Comparison of ENCODE assay signal across 8 cellular contexts in genomic region chr6:39792501-39793450, GRCh38. TPM values are rescaled to one million over a fixed set of nuclear protein-coding genes. Genes with fewer than 3 reads are reported as not detected.
A peak's percentile ranks its signal among the peaks of the same experiment; 100 is the strongest.
DNase-seq lines count a peak whose midpoint lies in the region; ATAC-seq and TF ChIP-seq lines count a peak whose summit lies in the region.

No MANE protein-coding gene starts in this region.

- ATAC-seq in stimulated activated naive B cell treated with anti-CD40 and anti-IgM and Interleukin-4, amounts not matched to agents 10 μg/mL and 1 μg/mL and 100 μg/mL, for 72 hours (replicated peaks), result no peak
- ATAC-seq in left colon, result no peak
- ATAC-seq in GM18868 (IDR thresholded peaks at IDR 0.05; ENCODE audit: unreplicated experiment), result no peak

- no peaks in the 10 kb centered on the region for H3K9me3 Mint-ChIP-seq in brain
- no peaks in the 10 kb centered on the region for H3K9me3 Mint-ChIP-seq in stimulated activated naive B cell treated with anti-CD40 and anti-IgM and Interleukin-4, amounts not matched to agents 10 μg/mL and 1 μg/mL and 100 μg/mL, for 72 hours

- DNase-seq in H7 (peak; percentile 44), islet precursor cell (peak; percentile 50), skeletal muscle cell (ENCODE audit: low read depth) (no peak), left colon (no peak), NCI-H2029 treated with DMSO at 0.1 percent for 48 hours (lab: John Stamatoyannopoulos, UW) (no peak)
- DNase-seq in stimulated activated naive B cell treated with anti-CD40 and anti-IgM and Interleukin-4, amounts not matched to agents 10 μg/mL and 1 μg/mL and 100 μg/mL, for 72 hours, result no peak

- peaks cover 22% of the 10 kb centered on the region for H3K27me3 Mint-ChIP-seq in brain
- H3K27me3 Mint-ChIP-seq in stimulated activated naive B cell treated with anti-CD40 and anti-IgM and Interleukin-4, amounts not matched to agents 10 μg/mL and 1 μg/mL and 100 μg/mL, for 72 hours, result peaks cover 51 to 76% of the 10 kb centered on the region in 2 donors

- peak overlapping the region; percentile 79 to 89 (median 86) for H3K4me3 Mint-ChIP-seq in brain
- H3K4me3 Mint-ChIP-seq in stimulated activated naive B cell treated with anti-CD40 and anti-IgM and Interleukin-4, amounts not matched to agents 10 μg/mL and 1 μg/mL and 100 μg/mL, for 72 hours, result peak overlapping the region in 1 of 2 donors; percentile 28

- H3K27ac Mint-ChIP-seq in brain, result peak overlapping the region; percentile 18 to 76 (median 53)
- no peak overlapping the region for H3K27ac Mint-ChIP-seq in stimulated activated naive B cell treated with anti-CD40 and anti-IgM and Interleukin-4, amounts not matched to agents 10 μg/mL and 1 μg/mL and 100 μg/mL, for 72 hours

- intact Hi-C loops in left colon (cut with DNase I, micrococcal nuclease), result no loop called here

- TF ChIP-seq CTCF in brain (conservative IDR thresholded peaks at IDR 0.05), result no peak

- H3K36me3 Mint-ChIP-seq in brain, result no peaks in the 10 kb centered on the region
- H3K36me3 Mint-ChIP-seq in stimulated activated naive B cell treated with anti-CD40 and anti-IgM and Interleukin-4, amounts not matched to agents 10 μg/mL and 1 μg/mL and 100 μg/mL, for 72 hours, result no peaks in the 10 kb centered on the region

- no peaks in the 10 kb centered on the region for H3K36me3 ChIP-seq in H7 (replicated peaks; ENCODE audit: control insufficient read depth, insufficient read depth, low read length)

- H3K27me3 ChIP-seq in H7 (ENCODE audit: control insufficient read depth, insufficient read depth, low read length), result peaks cover 20% of the 10 kb centered on the region

- H3K4me3 ChIP-seq in H7 (ENCODE audit: insufficient read depth, low read depth, low read length), result peak overlapping the region; percentile 47
- H3K4me3 ChIP-seq in skeletal muscle cell (ENCODE audit: low read depth, low read length), result peak overlapping the region; percentile 61

- H3K4me1 Mint-ChIP-seq in brain, result peaks cover 33% of the 10 kb centered on the region
- peaks cover 0 to 6% of the 10 kb centered on the region in 2 donors for H3K4me1 Mint-ChIP-seq in stimulated activated naive B cell treated with anti-CD40 and anti-IgM and Interleukin-4, amounts not matched to agents 10 μg/mL and 1 μg/mL and 100 μg/mL, for 72 hours

RNA-seq across cellular contexts. Expression of gene DAAM2, which starts 0.6 kb away (rescaled TPM):
- 0.97 and 1.0 TPM in 2 replicates for total RNA-seq in H7 (2014; rRNA removed; shearing (Covaris generic))
- 63.4 TPM for polyA plus RNA-seq in brain (ENCODE audit: insufficient read depth, low read depth, low replicate concordance)
- total RNA-seq in left colon, result 1 to 10 TPM; 7.1 to 9.8 TPM

Comparison
In these comparisons a context has a peak if more than half of its experiments do, and no peak if none do; other contexts are left out.
1. DNase-seq: peak in H7 (single experiment) and islet precursor cell (single experiment); none in skeletal muscle cell (single experiment), stimulated activated naive B cell treated with anti-CD40 and anti-IgM and Interleukin-4, amounts not matched to agents 10 μg/mL and 1 μg/mL and 100 μg/mL, for 72 hours (single experiment), left colon (0 of 2) and NCI-H2029 treated with DMSO at 0.1 percent for 48 hours (single experiment).